ENCODE assay signal across 7 cellular contexts in genomic region chr6:48486373-48486772, GRCh38.
"Had no signal": no experiment of that assay in that cellular context is flagged by ENCODE, and none has a peak within 500 bp of the region (broad histone marks: within the 10 kb centered on the region; RNA-seq: fewer than 3 reads in every experiment).

No MANE protein-coding gene starts in this region.

- H3K4me2 ChIP-seq: KMS-11 had no signal

- ATAC-seq: K562 had no signal

- FAIRE-seq: HTR-8/SVneo, K562 had no signal

- H3K4me3 ChIP-seq: K562 had no signal

- H3K27ac ChIP-seq: HL-60, KMS-11 had no signal

- DNase-seq: IMR-90, KBM-7, KG1 had no signal

- H3K9ac ChIP-seq: KMS-11 had no signal
